ENCODE assay signal across 6 cellular contexts in the genomic region with DNA sequence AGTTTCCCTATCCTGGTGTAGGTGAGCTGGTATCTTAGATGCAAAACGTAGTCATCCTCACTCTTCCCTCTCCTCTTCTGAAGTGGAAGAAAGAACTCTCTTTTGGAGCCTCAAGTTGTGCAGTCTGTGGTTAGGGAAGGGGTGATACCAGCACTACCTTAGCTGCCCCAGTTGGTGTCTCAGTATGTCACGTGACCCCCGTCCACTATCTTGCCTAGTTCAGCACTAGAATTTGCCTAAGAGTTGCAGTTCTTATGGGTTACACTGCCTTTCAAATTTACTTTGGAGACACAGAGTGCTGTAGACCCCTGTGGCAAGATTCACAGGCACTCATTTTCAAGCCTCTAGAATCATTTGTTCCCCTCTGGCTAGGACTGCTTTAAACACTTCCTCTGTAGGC.
"Had no signal": no experiment of that assay in that cellular context is flagged by ENCODE, and none has a peak within 500 bp of the region (broad histone marks: within the 10 kb centered on the region; RNA-seq: fewer than 3 reads in every experiment).

No MANE protein-coding gene starts in this region.

- FAIRE-seq: HTR-8/SVneo had no signal

- H3K4me2 ChIP-seq: KMS-11 had no signal

- DNase-seq: IMR-90, KBM-7, KG1 had no signal

- H3K9ac ChIP-seq: KMS-11 had no signal

- H3K27ac ChIP-seq: HL-60, KMS-11 had no signal
